Comparison of ENCODE assay signal across 17 cellular contexts in the genomic region with DNA sequence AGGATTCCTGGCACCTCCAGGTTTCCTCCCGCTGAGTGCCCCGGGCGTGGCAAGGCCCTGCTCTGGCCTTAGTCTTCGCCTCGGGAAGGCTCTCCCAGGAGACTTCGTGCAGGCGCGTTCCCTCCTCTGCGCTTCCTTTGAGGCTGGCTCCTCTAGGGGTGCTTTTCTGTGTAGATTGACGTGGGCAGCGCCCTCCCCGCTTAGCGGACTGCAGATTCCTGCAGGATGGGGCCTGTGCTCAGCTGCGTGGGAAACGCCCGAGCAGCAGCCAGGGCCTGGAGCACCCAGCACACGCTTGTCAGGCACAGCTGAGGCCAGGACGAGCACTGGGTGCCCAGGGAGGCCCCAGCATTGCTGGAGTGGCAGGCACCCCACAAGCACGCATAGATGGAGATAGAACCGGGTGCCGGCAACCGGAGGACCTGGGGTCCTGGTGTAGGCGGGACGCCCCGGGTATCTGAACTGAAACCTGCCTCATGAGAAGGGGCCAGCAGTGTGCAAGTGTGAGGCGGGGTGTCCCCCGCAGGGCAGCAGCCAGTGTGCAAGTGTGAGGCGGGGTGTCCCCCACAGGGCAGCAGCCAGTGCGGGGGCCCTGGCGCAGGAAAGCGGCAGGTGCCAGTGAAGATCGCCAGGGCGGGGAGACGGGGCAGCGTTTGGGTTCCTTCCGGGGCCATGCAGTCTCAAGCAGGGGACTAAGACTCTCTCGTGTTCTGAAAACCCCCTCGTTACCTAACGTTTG.
"Had no signal": no experiment of that assay in that cellular context is flagged by ENCODE, and none has a peak within 500 bp of the region (broad histone marks: within the 10 kb centered on the region; RNA-seq: fewer than 3 reads in every experiment).

No MANE protein-coding gene starts in this region.

- H3K4me1 ChIP-seq: foreskin keratinocyte had no signal

- H3K9ac ChIP-seq: parathyroid adenoma had no signal

- H3K4me3 ChIP-seq: body of pancreas, skin epidermis had no signal

- DNase-seq: activated CD4-positive, alpha-beta T cell treated with anti-CD3 and anti-CD28 coated beads, Interleukin-2, amount 10 ng/mL, durations not matched to agents 7 days and 5 days; activated CD4-positive, CD25-positive, alpha-beta regulatory T cell; activated CD8-positive, alpha-beta memory T cell treated with anti-CD3 and anti-CD28 coated beads for 24 hours; activated gamma-delta T cell treated with Interleukin-2 at 50 U/mL for 16 hours; amniotic stem cell; cortex of kidney; effector CD8-positive, alpha-beta T cell; foreskin keratinocyte; retina; stimulated activated CD4-positive, alpha-beta T cell treated with anti-CD3 and anti-CD28 coated beads, Interleukin-15, amount 100 ng/mL, for 24 hours; stimulated activated CD4-positive, alpha-beta T cell treated with anti-CD3 and anti-CD28 coated beads, Interleukin-4, amount 100 ng/mL, for 1 hour; stimulated activated naive CD4-positive, alpha-beta T cell treated with Interleukin-2 at 50 U/mL for 16 hours; trophoblast cell had no signal

- H3K27ac ChIP-seq: body of pancreas, foreskin keratinocyte, parathyroid adenoma had no signal

- ATAC-seq: body of pancreas, foreskin keratinocyte had no signal

- FAIRE-seq: endothelial cell of umbilical vein had no signal

- H3K27me3 ChIP-seq: body of pancreas, foreskin keratinocyte had no signal

- H2AFZ ChIP-seq: parathyroid adenoma had no signal

- H3K9me3 ChIP-seq: body of pancreas had no signal
